ENCODE assay signal across 7 cellular contexts in the genomic region with DNA sequence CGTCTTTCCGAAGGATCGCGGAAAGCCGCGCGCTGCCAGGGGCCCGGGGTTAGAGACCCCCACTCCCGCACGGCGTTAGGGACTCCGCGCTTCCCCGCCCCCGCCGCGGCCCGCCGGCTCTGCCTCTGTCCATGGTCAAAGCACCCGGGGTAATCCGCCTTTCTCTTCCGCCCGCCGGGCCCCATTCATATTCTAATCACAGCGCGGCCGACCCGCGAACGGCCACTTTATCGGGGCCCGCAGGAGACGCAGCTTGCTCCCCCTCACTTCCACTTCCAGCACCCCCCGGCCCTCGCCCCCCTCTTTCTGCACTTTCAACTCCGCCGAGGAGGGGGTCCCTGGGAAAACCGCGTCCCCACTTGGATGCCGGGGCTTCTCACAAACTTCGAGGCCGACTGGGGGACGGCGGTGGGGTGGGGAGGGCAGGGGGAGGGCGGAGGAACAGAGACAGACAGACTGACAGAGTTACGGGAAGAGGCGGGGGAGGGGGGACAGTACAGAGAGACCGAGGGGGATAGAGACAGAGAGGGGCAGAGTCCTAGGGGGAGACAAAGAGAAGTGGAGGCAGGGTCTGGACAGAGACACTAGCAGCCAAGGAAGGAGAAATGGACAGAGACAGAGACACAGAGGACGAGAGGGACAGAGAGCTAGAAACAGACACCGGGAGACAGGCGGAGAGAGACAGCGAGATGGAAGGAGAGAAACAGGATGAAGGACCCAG. TPM values are rescaled to one million over a fixed set of nuclear protein-coding genes. Genes with fewer than 3 reads are reported as not detected.
DNase-seq lines count a peak whose midpoint lies in the region; ATAC-seq and TF ChIP-seq lines count a peak whose summit lies in the region.

No MANE protein-coding gene starts in this region.

- no CpG with 5 or more reads among the region's 52 CpGs for WGBS in trophoblast cell (ENCODE audit: extremely low coverage, insufficient coverage, insufficient read length)

- peaks cover 8% of the 10 kb centered on the region for H3K9me3 Mint-ChIP-seq in glutamatergic neuron (ENCODE audit: unreplicated experiment)

- peaks cover 4% of the 10 kb centered on the region for H3K36me3 Mint-ChIP-seq in glutamatergic neuron (ENCODE audit: unreplicated experiment)

- no peak overlapping the region for H2AK5ac ChIP-seq in trophoblast cell (ENCODE audit: low read length)

- H4K12ac ChIP-seq in trophoblast cell (ENCODE audit: low read depth, low read length), result no peak overlapping the region

- H2BK120ac ChIP-seq in trophoblast cell (ENCODE audit: insufficient read depth, low read length, poor library complexity), result no peak overlapping the region

- H4K8ac ChIP-seq in trophoblast cell (ENCODE audit: low read depth, low read length), result no peak overlapping the region

- no peak overlapping the region for H3K23ac ChIP-seq in trophoblast cell (ENCODE audit: low read length)

- peak; percentile 44 for DNase-seq in GM13977 (ENCODE audit: low spot score)
- DNase-seq in glutamatergic neuron, result no peak
- DNase-seq in trophoblast cell, result no peak
- no peak for DNase-seq in SIG-M5 (lab: John Stamatoyannopoulos, UW)
- no peak for DNase-seq in brain microvascular endothelial cell

- H3K4ac ChIP-seq in trophoblast cell (ENCODE audit: low read depth, low read length), result no peak overlapping the region

- H3K27ac ChIP-seq in trophoblast cell (ENCODE audit: low read depth, low read length), result no peak overlapping the region
- no peak overlapping the region for H3K27ac ChIP-seq in brain microvascular endothelial cell

- no peak overlapping the region for H4K91ac ChIP-seq in trophoblast cell (ENCODE audit: low read depth, low read length)

- in situ Hi-C loops in GM13977 (cut with MboI; ENCODE audit: low pct_unique_long_range_greater_than_20kb, low sequenced_read_pairs, unreplicated experiment), result no loop called here
- in situ Hi-C loops in brain microvascular endothelial cell (cut with HindIII; ENCODE audit: low pct_ligation_motif_present, low sequenced_read_pairs), result no loop called here

- peaks cover 12% of the 10 kb centered on the region for H3K9me3 ChIP-seq in trophoblast cell (ENCODE audit: insufficient read depth, low read depth, low read length)

- H3K4me3 ChIP-seq in trophoblast cell (ENCODE audit: low read depth, low read length) (no peak overlapping the region), brain microvascular endothelial cell (ENCODE audit: low read depth, low read length) (no peak overlapping the region)

- H3K36me3 ChIP-seq in trophoblast cell (ENCODE audit: control insufficient read depth in 1 of 2, insufficient read depth in 2 of 2, low read length in 2 of 2) (no peaks in the 10 kb centered on the region), brain microvascular endothelial cell (replicated peaks) (no peaks in the 10 kb centered on the region)

- TF ChIP-seq CTCF in GM13977 (IDR thresholded peaks at IDR 0.05; ENCODE audit: extremely low read depth, insufficient read depth, missing control alignments) (no peak), glutamatergic neuron (IDR thresholded peaks at IDR 0.05; ENCODE audit: partially characterized antibody, unreplicated experiment) (no peak), brain microvascular endothelial cell (IDR thresholded peaks at IDR 0.05; ENCODE audit: low read depth, low read length, missing control alignments) (no peak)

- H2BK5ac ChIP-seq in trophoblast cell (ENCODE audit: low read depth, low read length, poor library complexity), result no peak overlapping the region

- ATAC-seq in GM21737 (IDR thresholded peaks at IDR 0.05; ENCODE audit: unreplicated experiment), result no peak

- H3K4me1 Mint-ChIP-seq in glutamatergic neuron (ENCODE audit: low read depth, unreplicated experiment), result peaks cover 7% of the 10 kb centered on the region

- H2AFZ ChIP-seq in trophoblast cell (ENCODE audit: insufficient read depth, low read length, poor library complexity), result no peak overlapping the region

- no peaks in the 10 kb centered on the region for H3K79me2 ChIP-seq in trophoblast cell (ENCODE audit: control insufficient read depth, insufficient read depth, low read length, poor library complexity)

- peaks cover 79% of the 10 kb centered on the region for H3K27me3 ChIP-seq in trophoblast cell (ENCODE audit: insufficient read depth, low read length)
- H3K27me3 ChIP-seq in brain microvascular endothelial cell (replicated peaks), result peaks cover 90% of the 10 kb centered on the region

- H3K27me3 Mint-ChIP-seq in glutamatergic neuron (ENCODE audit: unreplicated experiment), result peaks cover 42% of the 10 kb centered on the region

- H3K9ac ChIP-seq in trophoblast cell (ENCODE audit: low read length), result no peak overlapping the region

- peak overlapping the region; percentile 27 for H3K4me3 Mint-ChIP-seq in glutamatergic neuron (ENCODE audit: unreplicated experiment)

- no peak overlapping the region for H3K18ac ChIP-seq in trophoblast cell (ENCODE audit: low read length)

- H3K14ac ChIP-seq in trophoblast cell (ENCODE audit: low read length), result no peak overlapping the region

- no peak overlapping the region for H2BK12ac ChIP-seq in trophoblast cell (ENCODE audit: low read length)

- no peak overlapping the region for H3K27ac Mint-ChIP-seq in glutamatergic neuron (ENCODE audit: unreplicated experiment)

- H3K79me1 ChIP-seq in trophoblast cell (ENCODE audit: low read length), result no peaks in the 10 kb centered on the region

- peaks cover 8 to 11% of the 10 kb centered on the region in 2 experiments for H3K4me1 ChIP-seq in trophoblast cell (ENCODE audit: control insufficient read depth in 1 of 2, insufficient read depth in 2 of 2, low read length in 2 of 2)

- H3K4me2 ChIP-seq in trophoblast cell (ENCODE audit: low read length), result peak overlapping the region; percentile 41

TF ChIP-seq in PFSK-1, 5 proteins besides CTCF, POLR2A, EP300 and RAD21:
- TF ChIP-seq POLR2AphosphoS5 (IDR thresholded peaks at IDR 0.05; ENCODE audit: low read depth, low read length) (no peak), TAF1 (IDR thresholded peaks at IDR 0.05; ENCODE audit: borderline replicate concordance, insufficient read depth, low read length) (no peak), REST (IDR thresholded peaks at IDR 0.05; ENCODE audit: insufficient read depth in 1 of 2, low read depth in 2 of 2, low read length in 2 of 2) (peak; percentile 74 to 91), SIN3A (IDR thresholded peaks at IDR 0.05; ENCODE audit: borderline replicate concordance, insufficient read depth, low read length) (no peak), FOXP2 (optimal IDR thresholded peaks at IDR 0.05; ENCODE audit: borderline replicate concordance, extremely low read depth, extremely low read length, insufficient read depth) (no peak)

RNA-seq across cellular contexts. Expression of gene RFX4, which starts 1.1 kb away (rescaled TPM):
- not detected for polyA plus RNA-seq in PFSK-1 (2012; ENCODE audit: insufficient read length, low read depth)
- total RNA-seq in glutamatergic neuron (ENCODE audit: unreplicated experiment), result not detected
- not detected in 2 replicates for polyA plus RNA-seq in trophoblast cell (2013)
